In the genomic region with DNA sequence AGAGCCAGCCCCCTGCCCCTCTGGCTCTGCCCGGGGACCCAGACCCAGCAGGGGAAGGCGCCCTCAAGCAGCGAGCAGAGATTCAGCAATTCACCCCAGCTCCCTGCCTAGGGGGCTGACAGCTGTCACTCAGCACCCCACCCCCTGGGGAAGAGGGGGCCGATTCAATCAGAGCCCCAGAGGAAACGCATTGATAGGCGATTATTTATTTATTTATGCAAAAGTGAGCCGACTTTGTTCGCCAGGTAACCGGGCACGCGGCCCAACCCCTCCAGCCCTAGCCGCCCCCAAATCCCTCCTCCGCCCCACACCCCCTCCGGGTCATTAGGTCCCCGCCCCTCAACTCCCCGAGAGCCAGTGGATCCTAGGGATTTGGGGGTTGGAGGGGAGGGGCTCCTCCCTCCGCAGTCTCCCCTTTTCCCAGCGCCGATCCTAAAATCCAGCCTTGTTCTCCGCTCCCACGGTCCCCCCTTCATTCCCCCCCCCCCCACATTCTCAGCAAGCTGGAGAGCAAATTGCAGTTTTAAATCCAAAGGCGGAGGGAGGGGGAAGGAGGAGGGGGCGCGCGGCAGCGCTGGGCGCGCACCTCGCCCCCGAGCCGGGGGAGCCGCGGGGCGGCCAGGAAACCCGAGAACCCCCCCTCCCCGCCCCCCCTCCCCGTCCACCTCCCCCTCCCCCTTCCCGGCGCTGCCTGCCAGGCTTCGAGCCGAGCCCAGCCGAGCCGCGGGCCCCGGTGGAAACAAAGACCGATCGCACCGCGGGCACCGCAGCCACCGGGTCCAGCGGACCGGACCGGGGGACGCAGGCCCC, we compare ENCODE assay signal across 8 cellular contexts. TPM values are rescaled to one million over a fixed set of nuclear protein-coding genes. Genes with fewer than 3 reads are reported as not detected.
DNase-seq lines count a peak whose midpoint lies in the region; ATAC-seq and TF ChIP-seq lines count a peak whose summit lies in the region.

No MANE protein-coding gene starts in this region.

- H2AFZ ChIP-seq in OCI-LY7 (ENCODE audit: low read length): no peak overlapping the region

- peak overlapping the region; percentile 88 for H3K27ac Mint-ChIP-seq in MCF 10A (ENCODE audit: low read depth, unreplicated experiment)

- H3K4me1 Mint-ChIP-seq in MCF 10A (ENCODE audit: insufficient read depth, unreplicated experiment): peaks cover 35% of the 10 kb centered on the region

- BruUV-seq in OCI-LY7 (replicated peaks; lab: Mats Ljungman, UMichigan) (no TSS peak), MCF 10A (replicated peaks; lab: Mats Ljungman, UMichigan) (no TSS peak)

- ATAC-seq in GM19324 (IDR thresholded peaks at IDR 0.05; ENCODE audit: low FRiP score, unreplicated experiment): no peak

- H3K9me3 Mint-ChIP-seq in MCF 10A (ENCODE audit: unreplicated experiment): no peaks in the 10 kb centered on the region

- CTCF ChIA-PET in OCI-LY7 (lab: Charles Lee; ENCODE audit: unreplicated experiment): no interaction called here
- CTCF ChIA-PET in MCF 10A (lab: Yijun Ruan, JAX): interaction anchor here (0.7 to 4.7 kb wide), 7 partner anchors 11 to 62 kb away, joined by 3 to 51 read pairs (median 7); no protein-coding TSS in a partner anchor

- no peaks in the 10 kb centered on the region for H3K36me3 Mint-ChIP-seq in MCF 10A (ENCODE audit: insufficient read depth, unreplicated experiment)

- no peaks in the 10 kb centered on the region for H3K9me2 ChIP-seq in OCI-LY7 (ENCODE audit: insufficient read depth, low read length)

- H3K4me2 ChIP-seq in OCI-LY7 (ENCODE audit: low read length): peak overlapping the region; percentile 82

- peak overlapping the region; percentile 78 for H3K4me3 ChIP-seq in OCI-LY7 (ENCODE audit: low read depth, low read length, poor library complexity, severe bottlenecking)

- peak overlapping the region; percentile 90 for H3K4me3 Mint-ChIP-seq in MCF 10A (ENCODE audit: unreplicated experiment)

- POLR2A ChIA-PET in OCI-LY7 (lab: Charles Lee) (interaction anchor here (1.0 to 1.1 kb wide), 2 partner anchors 33 to 47 kb away, joined by 3 to 5 read pairs; no protein-coding TSS in a partner anchor), MCF 10A (lab: Yijun Ruan, JAX) (interaction anchor here (0.6 to 4.6 kb wide), 8 partner anchors 29 to 302 kb away, joined by 3 to 37 read pairs (median 4); a partner anchor contains a TSS)

- intact Hi-C loops in OCI-LY7 (cut with micrococcal nuclease; ENCODE audit: unreplicated experiment): loop anchor here (5.0 kb wide), 1 partner anchor 185 kb away; no protein-coding TSS in a partner anchor
- intact Hi-C loops in MCF 10A (cut with micrococcal nuclease): loop anchor here (2.0 kb wide), 1 partner anchor 28 kb away; no protein-coding TSS in a partner anchor

- H3K27me3 Mint-ChIP-seq in MCF 10A (ENCODE audit: insufficient read depth, unreplicated experiment): no peaks in the 10 kb centered on the region

- H3K9me3 ChIP-seq in OCI-LY7 (ENCODE audit: low read length): no peaks in the 10 kb centered on the region

- TF ChIP-seq CTCF in OCI-LY7 (conservative IDR thresholded peaks at IDR 0.05; ENCODE audit: low read length) (peak; percentile 43), MCF 10A (IDR thresholded peaks at IDR 0.05; ENCODE audit: unreplicated experiment) (no peak)

- H3K79me2 ChIP-seq in OCI-LY7 (ENCODE audit: insufficient read depth, low read depth, low read length): no peaks in the 10 kb centered on the region; the same call in 1 of the 2 replicates

- DNase-seq in NCI-H345 (lab: John Stamatoyannopoulos, UW) (peak; percentile 47), NCI-H345 treated with DMSO at 0.1 percent for 48 hours (lab: John Stamatoyannopoulos, UW; ENCODE audit: unreplicated experiment) (no peak), OCI-LY7 (ENCODE audit: low spot score) (peak; percentile 47), MCF 10A (ENCODE audit: unreplicated experiment) (peak; percentile 41), iPS-NIHi7 (ENCODE audit: extremely low spot score) (peak; percentile 57), mucosa of gallbladder (ENCODE audit: low spot score) (no peak)
- DNase-seq in stimulated activated CD8-positive, alpha-beta memory T cell treated with anti-CD3 and anti-CD28 coated beads, Interleukin-4, amount 100 ng/mL, for 48 hours: peak; percentile 44

- H3K27ac ChIP-seq in OCI-LY7 (ENCODE audit: low read depth, low read length, poor library complexity, severe bottlenecking): peak overlapping the region; percentile 57

- peaks cover 78% of the 10 kb centered on the region for H3K4me1 ChIP-seq in OCI-LY7 (ENCODE audit: insufficient read depth, low read length, poor library complexity, severe bottlenecking)

- 0 out of 2 replicates have a peak, but pooled peaks cover 8% of the 10 kb centered on the region for H4K20me1 ChIP-seq in OCI-LY7 (ENCODE audit: insufficient read depth, low read length)

- no peaks in the 10 kb centered on the region for H3K36me3 ChIP-seq in OCI-LY7 (ENCODE audit: insufficient read depth, low read length)

RNA-seq across cellular contexts. Expression of a gene that starts 1.2 kb away (rescaled TPM):
- total RNA-seq in OCI-LY7 (2014; rRNA removed; shearing (Covaris generic)): 5.5 and 6.5 TPM in 2 replicates
- total RNA-seq in OCI-LY7 (2022) (8.4 and 13.8 TPM in 2 replicates), MCF 10A (2022) (18.4 and 25.2 TPM in 2 replicates), mucosa of gallbladder (61.6 TPM)

RNA-seq across cellular contexts. Expression of a gene that starts 32.3 kb away (rescaled TPM):
- 2.2 and 4.1 TPM in 2 replicates for total RNA-seq in OCI-LY7 (2014; rRNA removed; shearing (Covaris generic))
- 0.98 and 1.2 TPM in 2 replicates for total RNA-seq in OCI-LY7 (2022)
- not detected in 2 replicates for total RNA-seq in MCF 10A (2022)
- total RNA-seq in mucosa of gallbladder: 7.6 TPM

Comparison
In these comparisons a context has a peak if more than half of its experiments do, and no peak if none do; other contexts are left out.
1. DNase-seq: peak in NCI-H345 (single experiment), OCI-LY7 (single experiment), MCF 10A (single experiment), iPS-NIHi7 (single experiment) and stimulated activated CD8-positive, alpha-beta memory T cell treated with anti-CD3 and anti-CD28 coated beads, Interleukin-4, amount 100 ng/mL, for 48 hours (single experiment); none in NCI-H345 treated with DMSO at 0.1 percent for 48 hours (single experiment) and mucosa of gallbladder (single experiment).